In genomic region chr4:110195561-110196205, GRCh38 we compare ENCODE assay signal across 8 cellular contexts. TPM values are rescaled to one million over a fixed set of nuclear protein-coding genes. Genes with fewer than 3 reads are reported as not detected.
DNase-seq lines count a peak whose midpoint lies in the region; ATAC-seq and TF ChIP-seq lines count a peak whose summit lies in the region.

No MANE protein-coding gene starts in this region.

- peak overlapping the region; percentile 63 for H2BK5ac ChIP-seq in trophoblast cell (ENCODE audit: low read depth, low read length, poor library complexity)

- peaks cover 3 to 9% of the 10 kb centered on the region in 2 experiments for H3K4me1 ChIP-seq in trophoblast cell (ENCODE audit: control insufficient read depth in 1 of 2, insufficient read depth in 2 of 2, low read length in 2 of 2)

- H4K91ac ChIP-seq in trophoblast cell (ENCODE audit: low read depth, low read length) = peak overlapping the region; percentile 87

- peak overlapping the region; percentile 84 for H3K18ac ChIP-seq in trophoblast cell (ENCODE audit: low read length)

- H3K4me2 ChIP-seq in trophoblast cell (ENCODE audit: low read length) = peak overlapping the region; percentile 98

- peak overlapping the region; percentile 62 for H4K8ac ChIP-seq in trophoblast cell (ENCODE audit: low read depth, low read length)

- peak overlapping the region; percentile 6 for H2BK12ac ChIP-seq in trophoblast cell (ENCODE audit: low read length)

- no peak overlapping the region for H3K23ac ChIP-seq in trophoblast cell (ENCODE audit: low read length)

- H2BK120ac ChIP-seq in trophoblast cell (ENCODE audit: insufficient read depth, low read length, poor library complexity) = peak overlapping the region; percentile 48

- H3K36me3 ChIP-seq in BJ (ENCODE audit: control insufficient read depth, insufficient read depth, low read length) (no peaks in the 10 kb centered on the region), trophoblast cell (ENCODE audit: control insufficient read depth in 1 of 2, insufficient read depth in 2 of 2, low read length in 2 of 2) (no peaks in the 10 kb centered on the region)

- POLR2A ChIA-PET in BJ (lab: Charles Lee) = no interaction called here

- H4K12ac ChIP-seq in trophoblast cell (ENCODE audit: low read depth, low read length) = no peak overlapping the region

- H3K9me3 ChIP-seq in trophoblast cell (ENCODE audit: insufficient read depth, low read depth, low read length) = no peaks in the 10 kb centered on the region

- in situ Hi-C loops in ACHN (cut with HindIII; ENCODE audit: low pct_ligation_motif_present, low pct_unique_long_range_greater_than_20kb, low sequenced_read_pairs) = no loop called here

- H2AFZ ChIP-seq in trophoblast cell (ENCODE audit: insufficient read depth, low read length, poor library complexity) = peak overlapping the region; percentile 42

- H3K79me2 ChIP-seq in trophoblast cell (ENCODE audit: control insufficient read depth, insufficient read depth, low read length, poor library complexity) = peaks cover 14% of the 10 kb centered on the region

- H3K4me3 ChIP-seq in BJ (ENCODE audit: low read depth, low read length) (peak overlapping the region; percentile 80), fibroblast of the aortic adventitia (ENCODE audit: low read depth, low read length) (peak overlapping the region; percentile 88), trophoblast cell (ENCODE audit: low read depth, low read length) (peak overlapping the region; percentile 76)

- peak overlapping the region; percentile 87 for H3K9ac ChIP-seq in trophoblast cell (ENCODE audit: low read length)

- WGBS in trophoblast cell (ENCODE audit: extremely low coverage, insufficient coverage, insufficient read length) = no CpG with 5 or more reads among the region's 11 CpGs

- peak overlapping the region; percentile 33 for H3K4ac ChIP-seq in trophoblast cell (ENCODE audit: low read depth, low read length)

- CTCF ChIA-PET in BJ (lab: Yijun Ruan, JAX) = interaction anchor here (2.8 kb wide), 1 partner anchor 146 kb away, joined by 12 read pairs; no protein-coding TSS in a partner anchor

- peak; percentile 10 for ATAC-seq in GM18861 (IDR thresholded peaks at IDR 0.05; ENCODE audit: unreplicated experiment)
- ATAC-seq in HG03280 (IDR thresholded peaks at IDR 0.05; ENCODE audit: unreplicated experiment) = peak; percentile 3
- no peak for ATAC-seq in HG03521 (IDR thresholded peaks at IDR 0.05; ENCODE audit: unreplicated experiment)

- H3K27ac ChIP-seq in VCaP (peak overlapping the region; percentile 95), trophoblast cell (ENCODE audit: low read depth, low read length) (peak overlapping the region; percentile 94)

- no peak for TF ChIP-seq CTCF in BJ (IDR thresholded peaks at IDR 0.05; ENCODE audit: insufficient read depth, low read depth, low read length)
- no peak for TF ChIP-seq CTCF in VCaP (conservative IDR thresholded peaks at IDR 0.05)
- TF ChIP-seq CTCF in fibroblast of the aortic adventitia (IDR thresholded peaks at IDR 0.05; ENCODE audit: insufficient read depth, low read length) = no peak

- DNase-seq in BJ (ENCODE audit: low read depth) = no peak
- peak; percentile 25 for DNase-seq in fibroblast of the aortic adventitia (ENCODE audit: low read depth)
- no peak for DNase-seq in trophoblast cell
- no peak for DNase-seq in ACHN

- H3K27me3 ChIP-seq in BJ (ENCODE audit: control insufficient read depth, insufficient read depth, low read length) (no peaks in the 10 kb centered on the region), trophoblast cell (ENCODE audit: insufficient read depth, low read length) (no peaks in the 10 kb centered on the region)

- peak overlapping the region; percentile 81 for H3K14ac ChIP-seq in trophoblast cell (ENCODE audit: low read length)

- H2AK5ac ChIP-seq in trophoblast cell (ENCODE audit: low read length) = no peak overlapping the region

- H3K79me1 ChIP-seq in trophoblast cell (ENCODE audit: low read length) = peaks cover 34% of the 10 kb centered on the region

RNA-seq across cellular contexts. Expression of gene ELOVL6, which starts 2.7 kb away (rescaled TPM):
- polyA plus RNA-seq in BJ (2011; rRNA removed) = 7.6 and 11.8 TPM in 2 replicates
- polyA minus RNA-seq in BJ (2011; rRNA and poly(A)+ RNA removed) = 4.9 and 5.6 TPM in 2 replicates
- 18.2 and 23.0 TPM in 2 replicates for total RNA-seq in fibroblast of the aortic adventitia (ENCODE audit: low replicate concordance)
- 29.1 and 30.7 TPM in 2 replicates for polyA plus RNA-seq in trophoblast cell (2013)
